8 cellular contexts compared by ENCODE assay signal in genomic region chr4:169757575-169758184, GRCh38.
DNase-seq lines count a peak whose midpoint lies in the region; ATAC-seq and TF ChIP-seq lines count a peak whose summit lies in the region.

HPF1 (minus strand) TSS chr4:169757944; CDS start chr4:169757877, 67 bp downstream.

- DNase-seq in AG09319 (ENCODE audit: extremely low read depth, low read depth) (peak; percentile 57), NCI-H446 (lab: John Stamatoyannopoulos, UW) (peak; percentile 81 to 95), cerebellar nuclear complex (lab: John Stamatoyannopoulos, UW) (peak; percentile 42 to 54), islet precursor cell (peak; percentile 96)
- DNase-seq in activated CD4-positive, CD25-positive, alpha-beta regulatory T cell treated with anti-CD3 and anti-CD28 coated beads, Interleukin-2, amount 50 U/mL, for 72 hours = peak; percentile 95
- DNase-seq in stimulated activated CD4-positive, alpha-beta T cell treated with anti-CD3 and anti-CD28 coated beads, Interleukin-15, amount 100 ng/mL, for 1 hour (ENCODE audit: low read depth in 1 of 2, low spot score in 1 of 2) = peak; percentile 85 to 96

- no peak for TF ChIP-seq CTCF in AG09319 (IDR thresholded peaks at IDR 0.05; ENCODE audit: low read depth, low read length)

- peak; percentile 93 for ATAC-seq in GM19025 (IDR thresholded peaks at IDR 0.05; ENCODE audit: low read depth, unreplicated experiment)
- ATAC-seq in HG03342 (IDR thresholded peaks at IDR 0.05; ENCODE audit: unreplicated experiment) = peak; percentile 92

Comparison
In these comparisons a context has a peak if more than half of its experiments do, and no peak if none do; other contexts are left out.
1. Peak in every context shown above with its lines: DNase-seq and ATAC-seq.